ENCODE assay signal across 38 cellular contexts in the genomic region with DNA sequence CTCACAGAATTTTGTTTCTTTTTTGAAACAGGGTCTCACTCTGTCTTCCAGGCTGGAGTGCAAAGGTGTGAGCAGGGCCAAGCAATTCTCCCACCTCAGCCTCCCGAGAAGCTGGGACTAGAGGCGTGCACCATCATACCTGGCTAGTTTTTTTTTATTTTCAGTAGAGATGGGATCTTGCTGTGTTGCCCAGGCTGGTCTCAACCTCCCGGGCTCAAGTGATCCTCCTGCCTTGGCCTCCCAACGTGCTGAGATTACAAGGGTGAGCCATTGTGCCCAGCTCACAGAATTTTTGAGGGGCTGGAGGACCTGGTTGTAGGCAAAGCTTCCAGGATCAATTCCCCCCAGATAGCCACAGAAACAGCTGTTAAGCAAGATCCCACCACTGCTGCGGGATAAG.
"Had no signal": no experiment of that assay in that cellular context is flagged by ENCODE, and none has a peak within 500 bp of the region (broad histone marks: within the 10 kb centered on the region; RNA-seq: fewer than 3 reads in every experiment).

No MANE protein-coding gene starts in this region.

- ATAC-seq: activated CD4-positive, alpha-beta T cell treated with anti-CD3 and anti-CD28 coated beads for 36 hours; activated CD4-positive, CD25-positive, alpha-beta regulatory T cell treated with anti-CD3 and anti-CD28 coated beads, Interleukin-2, amount 50 U/mL, for 24 hours; activated CD8-positive, alpha-beta memory T cell treated with anti-CD3 and anti-CD28 coated beads, Interleukin-2, amount 10 ng/mL, durations not matched to agents 7 days and 5 days; activated CD8-positive, alpha-beta T cell treated with anti-CD3 and anti-CD28 coated beads, Interleukin-2, amount 10 ng/mL, durations not matched to agents 7 days and 5 days; activated naive CD8-positive, alpha-beta T cell treated with anti-CD3 and anti-CD28 coated beads, Interleukin-2, amount 50 U/mL, for 24 hours had no signal

- H3K4me1 ChIP-seq: ascending aorta had no signal

- H3K27ac Mint-ChIP-seq: activated CD4-positive, alpha-beta memory T cell treated with anti-CD3 and anti-CD28 coated beads, Interleukin-2, amount 10 ng/mL, durations not matched to agents 7 days and 5 days; activated CD4-positive, alpha-beta T cell treated with anti-CD3 and anti-CD28 coated beads for 36 hours; activated CD4-positive, alpha-beta T cell treated with anti-CD3 and anti-CD28 coated beads, Interleukin-2, amount 10 ng/mL, durations not matched to agents 7 days and 5 days; activated CD8-positive, alpha-beta memory T cell treated with anti-CD3 and anti-CD28 coated beads, Interleukin-2, amount 10 ng/mL, durations not matched to agents 7 days and 5 days; activated CD8-positive, alpha-beta T cell treated with anti-CD3 and anti-CD28 coated beads, Interleukin-2, amount 10 ng/mL, durations not matched to agents 7 days and 5 days; activated naive CD4-positive, alpha-beta T cell treated with anti-CD3 and anti-CD28 coated beads, Interleukin-2, amount 10 ng/mL, durations not matched to agents 7 days and 5 days; activated naive CD8-positive, alpha-beta T cell; activated naive CD8-positive, alpha-beta T cell treated with anti-CD3 and anti-CD28 coated beads, Interleukin-2, amount 10 ng/mL, durations not matched to agents 7 days and 5 days; activated naive CD8-positive, alpha-beta T cell treated with anti-CD3 and anti-CD28 coated beads, Interleukin-2, amount 50 U/mL, for 24 hours; activated T-cell treated with anti-CD3 and anti-CD28 coated beads, Interleukin-2, amount 50 U/mL, for 24 hours; activated T-helper 2 cell treated with anti-CD3 and anti-CD28 coated beads, Interferon-gamma antibody, Interleukin-2, Interleukin-4, amounts not matched to agents 10 μg/mL and 5 μg/mL and 100 μg/mL, durations not matched to agents 14 hours and 24 hours and 36 hours; brain; T-helper 1 cell treated with Interleukin-12 subunit alpha and Interleukin-12 subunit beta and Interleukin-4 antibody, amounts not matched to agents 30 μg/mL and 1 μg/mL, for 36 hours; T-helper 2 cell treated with Interferon-gamma antibody and Interleukin-4, amounts not matched to agents 5 μg/mL and 100 μg/mL, for 36 hours had no signal

- DNase-seq: activated CD4-positive, alpha-beta memory T cell treated with anti-CD3 and anti-CD28 coated beads, Interleukin-2, amount 10 ng/mL, durations not matched to agents 7 days and 5 days; activated CD4-positive, alpha-beta T cell treated with anti-CD3 and anti-CD28 coated beads for 1 hour; activated CD4-positive, alpha-beta T cell treated with anti-CD3 and anti-CD28 coated beads for 36 hours; activated CD4-positive, alpha-beta T cell treated with anti-CD3 and anti-CD28 coated beads for 48 hours; activated CD4-positive, alpha-beta T cell treated with anti-CD3 and anti-CD28 coated beads, Interleukin-2, amount 10 ng/mL, durations not matched to agents 7 days and 5 days; activated CD4-positive, alpha-beta T cell treated with anti-CD3 and anti-CD28 coated beads, Interleukin-2, amount 50 U/mL, for 48 hours; activated CD4-positive, CD25-positive, alpha-beta regulatory T cell; activated CD8-positive, alpha-beta memory T cell treated with anti-CD3 and anti-CD28 coated beads for 24 hours; activated CD8-positive, alpha-beta memory T cell treated with anti-CD3 and anti-CD28 coated beads, Interleukin-2, amount 10 ng/mL, durations not matched to agents 7 days and 5 days; activated CD8-positive, alpha-beta memory T cell treated with anti-CD3 and anti-CD28 coated beads, Interleukin-2, amount 50 U/mL, for 48 hours; activated CD8-positive, alpha-beta T cell treated with anti-CD3 and anti-CD28 coated beads, Interleukin-2, amount 10 ng/mL, durations not matched to agents 7 days and 5 days; activated gamma-delta T cell; activated naive CD4-positive, alpha-beta T cell treated with anti-CD3 and anti-CD28 coated beads, Interleukin-2, amount 10 ng/mL, durations not matched to agents 7 days and 5 days; activated naive CD4-positive, alpha-beta T cell treated with Interleukin-2 at 50 U/mL for 16 hours; activated naive CD8-positive, alpha-beta T cell treated with anti-CD3 and anti-CD28 coated beads, Interleukin-2, amount 10 ng/mL, durations not matched to agents 7 days and 5 days; activated naive CD8-positive, alpha-beta T cell treated with anti-CD3 and anti-CD28 coated beads, Interleukin-2, amount 50 U/mL, for 24 hours; activated T-cell treated with anti-CD3 and anti-CD28 coated beads, Interleukin-2, amount 50 U/mL, for 24 hours; activated T-cell treated with anti-CD3 and anti-CD28 coated beads, Interleukin-2, amount 50 U/mL, for 48 hours; amygdala; anterior cingulate cortex; caudate nucleus; cerebellar nuclear complex; T-helper 1 cell; T-helper 2 cell; T-helper 9 cell had no signal

- H3K27me3 Mint-ChIP-seq: activated CD4-positive, alpha-beta T cell treated with anti-CD3 and anti-CD28 coated beads for 36 hours; activated naive CD4-positive, alpha-beta T cell treated with anti-CD3 and anti-CD28 coated beads, Interleukin-2, amount 50 U/mL, for 24 hours; activated naive CD8-positive, alpha-beta T cell; activated naive CD8-positive, alpha-beta T cell treated with anti-CD3 and anti-CD28 coated beads, Interleukin-2, amount 50 U/mL, for 24 hours; activated T-cell treated with anti-CD3 and anti-CD28 coated beads, Interleukin-2, amount 50 U/mL, for 24 hours; central memory CD8-positive, alpha-beta T cell had no signal

- H3K4me1 Mint-ChIP-seq: activated CD4-positive, alpha-beta memory T cell treated with anti-CD3 and anti-CD28 coated beads, Interleukin-2, amount 10 ng/mL, durations not matched to agents 7 days and 5 days; activated CD4-positive, alpha-beta T cell treated with anti-CD3 and anti-CD28 coated beads for 36 hours; activated CD4-positive, alpha-beta T cell treated with anti-CD3 and anti-CD28 coated beads, Interleukin-2, amount 10 ng/mL, durations not matched to agents 7 days and 5 days; activated naive CD4-positive, alpha-beta T cell treated with anti-CD3 and anti-CD28 coated beads, Interleukin-2, amount 10 ng/mL, durations not matched to agents 7 days and 5 days; activated naive CD4-positive, alpha-beta T cell treated with anti-CD3 and anti-CD28 coated beads, Interleukin-2, amount 50 U/mL, for 24 hours; brain had no signal

- FAIRE-seq: bronchial epithelial cell, TTC549 had no signal

- H3K36me3 Mint-ChIP-seq: activated CD8-positive, alpha-beta memory T cell treated with anti-CD3 and anti-CD28 coated beads, Interleukin-2, amount 10 ng/mL, durations not matched to agents 7 days and 5 days; activated naive CD4-positive, alpha-beta T cell treated with anti-CD3 and anti-CD28 coated beads, Interleukin-2, amount 10 ng/mL, durations not matched to agents 7 days and 5 days; activated naive CD4-positive, alpha-beta T cell treated with anti-CD3 and anti-CD28 coated beads, Interleukin-2, amount 50 U/mL, for 24 hours; activated naive CD8-positive, alpha-beta T cell; activated naive CD8-positive, alpha-beta T cell treated with anti-CD3 and anti-CD28 coated beads, Interleukin-2, amount 10 ng/mL, durations not matched to agents 7 days and 5 days; brain had no signal

- H3K4me3 Mint-ChIP-seq: activated CD4-positive, alpha-beta memory T cell treated with anti-CD3 and anti-CD28 coated beads, Interleukin-2, amount 10 ng/mL, durations not matched to agents 7 days and 5 days; activated CD4-positive, alpha-beta T cell treated with anti-CD3 and anti-CD28 coated beads for 36 hours; activated CD4-positive, alpha-beta T cell treated with anti-CD3 and anti-CD28 coated beads, Interleukin-2, amount 10 ng/mL, durations not matched to agents 7 days and 5 days; activated CD8-positive, alpha-beta memory T cell treated with anti-CD3 and anti-CD28 coated beads, Interleukin-2, amount 10 ng/mL, durations not matched to agents 7 days and 5 days; activated CD8-positive, alpha-beta T cell treated with anti-CD3 and anti-CD28 coated beads, Interleukin-2, amount 10 ng/mL, durations not matched to agents 7 days and 5 days; activated naive CD4-positive, alpha-beta T cell treated with anti-CD3 and anti-CD28 coated beads, Interleukin-2, amount 10 ng/mL, durations not matched to agents 7 days and 5 days; activated naive CD4-positive, alpha-beta T cell treated with anti-CD3 and anti-CD28 coated beads, Interleukin-2, amount 50 U/mL, for 24 hours; activated naive CD8-positive, alpha-beta T cell; activated naive CD8-positive, alpha-beta T cell treated with anti-CD3 and anti-CD28 coated beads, Interleukin-2, amount 10 ng/mL, durations not matched to agents 7 days and 5 days; activated naive CD8-positive, alpha-beta T cell treated with anti-CD3 and anti-CD28 coated beads, Interleukin-2, amount 50 U/mL, for 24 hours; activated T-cell treated with anti-CD3 and anti-CD28 coated beads, Interleukin-2, amount 50 U/mL, for 24 hours; brain; central memory CD8-positive, alpha-beta T cell; T-helper 1 cell treated with Interleukin-12 subunit alpha and Interleukin-12 subunit beta and Interleukin-4 antibody, amounts not matched to agents 30 μg/mL and 1 μg/mL, for 36 hours; T-helper 2 cell treated with Interferon-gamma antibody and Interleukin-4, amounts not matched to agents 5 μg/mL and 100 μg/mL, for 36 hours had no signal

- H3K27me3 ChIP-seq: ascending aorta, cardiac muscle cell had no signal

- H3K27ac ChIP-seq: ascending aorta, cardiac muscle cell, VCaP had no signal

- H3K4me3 ChIP-seq: ascending aorta, cardiac muscle cell had no signal

- H3K9me3 Mint-ChIP-seq: activated CD4-positive, alpha-beta memory T cell treated with anti-CD3 and anti-CD28 coated beads, Interleukin-2, amount 10 ng/mL, durations not matched to agents 7 days and 5 days; activated CD4-positive, alpha-beta T cell treated with anti-CD3 and anti-CD28 coated beads, Interleukin-2, amount 10 ng/mL, durations not matched to agents 7 days and 5 days; activated naive CD4-positive, alpha-beta T cell treated with anti-CD3 and anti-CD28 coated beads, Interleukin-2, amount 10 ng/mL, durations not matched to agents 7 days and 5 days; activated naive CD4-positive, alpha-beta T cell treated with anti-CD3 and anti-CD28 coated beads, Interleukin-2, amount 50 U/mL, for 24 hours; activated naive CD8-positive, alpha-beta T cell treated with anti-CD3 and anti-CD28 coated beads, Interleukin-2, amount 10 ng/mL, durations not matched to agents 7 days and 5 days; activated naive CD8-positive, alpha-beta T cell treated with anti-CD3 and anti-CD28 coated beads, Interleukin-2, amount 50 U/mL, for 24 hours; activated T-cell treated with anti-CD3 and anti-CD28 coated beads, Interleukin-2, amount 50 U/mL, for 24 hours; activated T-helper 2 cell treated with anti-CD3 and anti-CD28 coated beads, Interferon-gamma antibody, Interleukin-2, Interleukin-4, amounts not matched to agents 10 μg/mL and 5 μg/mL and 100 μg/mL, durations not matched to agents 14 hours and 24 hours and 36 hours; central memory CD8-positive, alpha-beta T cell; T-helper 1 cell treated with Interleukin-12 subunit alpha and Interleukin-12 subunit beta and Interleukin-4 antibody, amounts not matched to agents 30 μg/mL and 1 μg/mL, for 36 hours; T-helper 2 cell treated with Interferon-gamma antibody and Interleukin-4, amounts not matched to agents 5 μg/mL and 100 μg/mL, for 36 hours had no signal

- H3K36me3 ChIP-seq: ascending aorta, cardiac muscle cell had no signal

- H3K9me3 ChIP-seq: ascending aorta had no signal
